Comparison of ENCODE assay signal across 1 cellular context in genomic region chr6:159075506-159076100, GRCh38.
TF ChIP-seq lines count a peak whose summit lies in the region.

No MANE protein-coding gene starts in this region.

TF ChIP-seq in SK-N-SH, 30 proteins besides CTCF, POLR2A, EP300 and RAD21 (continued from another document):
- TF ChIP-seq REST (IDR thresholded peaks at IDR 0.05; ENCODE audit: low read depth, low read length): no peak
- TF ChIP-seq TEAD4 (IDR thresholded peaks at IDR 0.05; ENCODE audit: borderline replicate concordance, insufficient read depth): no peak
